8 cellular contexts compared by ENCODE assay signal in the genomic region with DNA sequence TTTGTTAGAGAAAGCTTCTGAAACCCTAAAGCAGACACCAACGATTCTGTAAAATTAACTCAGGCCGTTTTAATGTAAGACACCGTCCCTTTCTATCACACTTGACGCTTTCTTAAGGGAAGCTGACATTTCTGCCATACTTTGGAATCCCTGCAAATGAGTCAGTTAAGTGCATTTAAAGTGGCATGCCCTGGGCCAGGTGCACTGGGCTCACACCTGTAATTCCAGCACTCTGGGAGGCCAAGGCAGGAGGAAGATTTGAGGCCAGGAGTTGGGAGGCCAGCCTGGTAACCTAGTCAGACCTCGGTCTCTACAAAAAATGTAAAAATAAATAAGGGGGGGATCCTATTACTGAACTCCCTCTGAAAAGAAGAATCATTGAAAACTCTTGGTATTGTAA. TPM values are rescaled to one million over a fixed set of nuclear protein-coding genes. Genes with fewer than 3 reads are reported as not detected.
DNase-seq lines count a peak whose midpoint lies in the region; ATAC-seq and TF ChIP-seq lines count a peak whose summit lies in the region.

No MANE protein-coding gene starts in this region.

- H3K4ac ChIP-seq in mesenchymal stem cell (ENCODE audit: low read depth in 1 of 2, low read length in 2 of 2) = peak overlapping the region in 1 of 2 experiments; percentile 95

- DNase-seq in Karpas-422 (no peak), brain microvascular endothelial cell (no peak), mesenchymal stem cell (no peak), substantia nigra (lab: John Stamatoyannopoulos, UW) (no peak), HPDE6-E6E7 (ENCODE audit: extremely low spot score) (no peak), DMS53 treated with DMSO at 0.1 percent for 48 hours (lab: John Stamatoyannopoulos, UW; ENCODE audit: unreplicated experiment) (no peak)

- no peak overlapping the region for H2BK120ac ChIP-seq in mesenchymal stem cell (ENCODE audit: low read depth, low read length)

- H2BK5ac ChIP-seq in mesenchymal stem cell (ENCODE audit: low read depth, low read length, poor library complexity, severe bottlenecking) = peak overlapping the region; percentile 85

- ATAC-seq in HG02970 (IDR thresholded peaks at IDR 0.05; ENCODE audit: low FRiP score, unreplicated experiment) = no peak

- H4K91ac ChIP-seq in mesenchymal stem cell (ENCODE audit: low read length) = no peak overlapping the region

- H3K36me3 ChIP-seq in Karpas-422 (ENCODE audit: insufficient read depth, low read length) (peaks cover 21% of the 10 kb centered on the region), brain microvascular endothelial cell (replicated peaks) (no peaks in the 10 kb centered on the region), mesenchymal stem cell (ENCODE audit: control insufficient read depth in 1 of 2, insufficient read depth in 2 of 2, low read depth in 1 of 2, low read length in 2 of 2) (peaks cover 2 to 15% of the 10 kb centered on the region in 2 experiments), thymus (ENCODE audit: control insufficient read depth, insufficient read depth) (no peaks in the 10 kb centered on the region)

- H3K4me3 ChIP-seq in Karpas-422 (ENCODE audit: low read length) (no peak overlapping the region), brain microvascular endothelial cell (ENCODE audit: low read depth, low read length) (no peak overlapping the region), mesenchymal stem cell (ENCODE audit: insufficient read depth in 1 of 2, low read depth in 1 of 2, low read length in 2 of 2) (peak overlapping the region in 1 of 2 experiments; percentile 97), thymus (ENCODE audit: low read length) (no peak overlapping the region)

- H3K9ac ChIP-seq in Karpas-422 (ENCODE audit: low read length) (no peak overlapping the region), mesenchymal stem cell (ENCODE audit: low read length) (peak overlapping the region; percentile 99)

- peak overlapping the region in 1 of 2 experiments; percentile 95 for H3K23ac ChIP-seq in mesenchymal stem cell (ENCODE audit: low read length in 2 of 2)

- H3K14ac ChIP-seq in mesenchymal stem cell (ENCODE audit: low read length in 2 of 2) = peak overlapping the region in 1 of 2 experiments; percentile 68

- H4K8ac ChIP-seq in mesenchymal stem cell (ENCODE audit: low read length) = no peak overlapping the region

- H3K9me2 ChIP-seq in Karpas-422 (replicated peaks; ENCODE audit: insufficient read depth, low read length) = no peaks in the 10 kb centered on the region

- TF ChIP-seq CTCF in brain microvascular endothelial cell (IDR thresholded peaks at IDR 0.05; ENCODE audit: low read depth, low read length, missing control alignments) = no peak

- H3K27ac ChIP-seq in Karpas-422 (ENCODE audit: low read length) (no peak overlapping the region), brain microvascular endothelial cell (peak overlapping the region; percentile 78), mesenchymal stem cell (ENCODE audit: low read length, poor library complexity, severe bottlenecking) (peak overlapping the region; percentile 95), thymus (ENCODE audit: low read depth) (peak overlapping the region; percentile 62), substantia nigra (ENCODE audit: low read depth, low read length, poor library complexity, severe bottlenecking) (no peak overlapping the region)

- H2AK5ac ChIP-seq in mesenchymal stem cell (ENCODE audit: low read length, severe bottlenecking) = peak overlapping the region; percentile 88

- H3K4me2 ChIP-seq in Karpas-422 (ENCODE audit: low read depth, low read length, poor library complexity, severe bottlenecking) (peak overlapping the region; percentile 88), mesenchymal stem cell (ENCODE audit: low read length, poor library complexity, severe bottlenecking) (peak overlapping the region; percentile 85)

- H3K4me1 ChIP-seq in Karpas-422 (ENCODE audit: low read length) = peaks cover 40% of the 10 kb centered on the region
- H3K4me1 ChIP-seq in mesenchymal stem cell (ENCODE audit: control insufficient read depth, insufficient read depth, low read depth, low read length) = peaks cover 10% of the 10 kb centered on the region
- H3K4me1 ChIP-seq in thymus (ENCODE audit: control insufficient read depth, insufficient read depth, low read length) = peaks cover 16% of the 10 kb centered on the region

- no peak overlapping the region for H2BK15ac ChIP-seq in mesenchymal stem cell (ENCODE audit: low read depth, poor library complexity, severe bottlenecking)

- no peaks in the 10 kb centered on the region for H3K79me1 ChIP-seq in mesenchymal stem cell (replicated peaks; ENCODE audit: low read length, poor library complexity, severe bottlenecking)

- no peaks in the 10 kb centered on the region for H3K9me3 ChIP-seq in Karpas-422 (ENCODE audit: low read length)
- no peaks in the 10 kb centered on the region for H3K9me3 ChIP-seq in mesenchymal stem cell (ENCODE audit: control insufficient read depth, low read length)
- H3K9me3 ChIP-seq in thymus (ENCODE audit: control insufficient read depth) = no peaks in the 10 kb centered on the region

- in situ Hi-C loops in brain microvascular endothelial cell (cut with HindIII; ENCODE audit: low pct_ligation_motif_present, low sequenced_read_pairs) = no loop called here

- H3K27me3 ChIP-seq in Karpas-422 (ENCODE audit: low read length) (no peaks in the 10 kb centered on the region), brain microvascular endothelial cell (replicated peaks) (no peaks in the 10 kb centered on the region), mesenchymal stem cell (ENCODE audit: control insufficient read depth in 1 of 2, insufficient read depth in 1 of 2, low read length in 2 of 2) (no peaks in the 10 kb centered on the region), thymus (ENCODE audit: control insufficient read depth, insufficient read depth) (no peaks in the 10 kb centered on the region)

- H2BK12ac ChIP-seq in mesenchymal stem cell (ENCODE audit: low read length in 2 of 2) = peak overlapping the region; percentile 24 to 94

- no peaks in the 10 kb centered on the region for H4K20me1 ChIP-seq in Karpas-422 (ENCODE audit: insufficient read depth, low read depth, low read length)

- peaks cover 88% of the 10 kb centered on the region for H3K79me2 ChIP-seq in Karpas-422 (ENCODE audit: low read length)

- WGBS in mesenchymal stem cell = 90% methylated on average over 5 of the region's 5 CpGs
- 94% methylated on average over 5 of the region's 5 CpGs for WGBS in thymus

- H3K18ac ChIP-seq in mesenchymal stem cell (ENCODE audit: low read depth in 1 of 2, low read length in 2 of 2) = peak overlapping the region; percentile 61 to 77

- H2AFZ ChIP-seq in Karpas-422 (ENCODE audit: low read length) (no peak overlapping the region), mesenchymal stem cell (ENCODE audit: low read depth, low read length) (no peak overlapping the region)

RNA-seq across cellular contexts. Expression of gene UBE2H, which starts 4.4 kb away (rescaled TPM):
- 34.7 and 37.3 TPM in 2 replicates for total RNA-seq in Karpas-422 (2014; rRNA removed; shearing (Covaris generic); ENCODE audit: low replicate concordance)
- polyA plus RNA-seq in mesenchymal stem cell (2013, experiment 1 of 2) = 81.2 TPM
- polyA plus RNA-seq in mesenchymal stem cell (2013, experiment 2 of 2) = 91.4 TPM
- 31.8 TPM for polyA plus RNA-seq in thymus

Comparison
In these comparisons a context has a peak if more than half of its experiments do, and no peak if none do; other contexts are left out.
1. H3K27ac ChIP-seq: peak in brain microvascular endothelial cell (single experiment), mesenchymal stem cell (single experiment) and thymus (single experiment); none in Karpas-422 (single experiment) and substantia nigra (single experiment).